8 cellular contexts compared by ENCODE assay signal in genomic region chr7:130669051-130669700, GRCh38. TPM values are rescaled to one million over a fixed set of nuclear protein-coding genes. Genes with fewer than 3 reads are reported as not detected.
DNase-seq lines count a peak whose midpoint lies in the region; ATAC-seq and TF ChIP-seq lines count a peak whose summit lies in the region.

No MANE protein-coding gene starts in this region.

- H3K27ac Mint-ChIP-seq in Caco-2 (ENCODE audit: unreplicated experiment) = no peak overlapping the region
- H3K27ac Mint-ChIP-seq in activated T-helper 2 cell treated with anti-CD3 and anti-CD28 coated beads, Interferon-gamma antibody, Interleukin-2, Interleukin-4, amounts not matched to agents 10 μg/mL and 5 μg/mL and 100 μg/mL, durations not matched to agents 14 hours and 24 hours and 36 hours = no peak overlapping the region

- H3K9ac ChIP-seq in HUES48 (ENCODE audit: low read depth, low read length) = peak overlapping the region; percentile 53

- H3K9me3 ChIP-seq in Caco-2 (no peaks in the 10 kb centered on the region), HUES48 (ENCODE audit: control insufficient read depth, insufficient read depth, low read length) (no peaks in the 10 kb centered on the region), gastrocnemius medialis (no peaks in the 10 kb centered on the region)

- no peak for TF ChIP-seq POLR2A in gastrocnemius medialis (IDR thresholded peaks at IDR 0.05)

- H3K4me1 Mint-ChIP-seq in Caco-2 (ENCODE audit: low read depth, unreplicated experiment) = peaks cover 5% of the 10 kb centered on the region
- peaks cover 19% of the 10 kb centered on the region for H3K4me1 Mint-ChIP-seq in activated T-helper 2 cell treated with anti-CD3 and anti-CD28 coated beads, Interferon-gamma antibody, Interleukin-2, Interleukin-4, amounts not matched to agents 10 μg/mL and 5 μg/mL and 100 μg/mL, durations not matched to agents 14 hours and 24 hours and 36 hours (ENCODE audit: low read depth)

- H3K27ac ChIP-seq in HUES48 (ENCODE audit: low read depth, low read length) (no peak overlapping the region), gastrocnemius medialis (peak overlapping the region; percentile 78 to 91 (median 87))

- ATAC-seq in GM19463 (IDR thresholded peaks at IDR 0.05; ENCODE audit: unreplicated experiment) (peak; percentile 13), left ventricle myocardium superior (peak; percentile 37), gastrocnemius medialis (peak; percentile 35 to 52)

- POLR2A ChIA-PET in Caco-2 (lab: Charles Lee) = no interaction called here

- DNase-seq in Caco-2 (no peak), left ventricle myocardium superior (no peak), gastrocnemius medialis (no peak), HuH-7.5 (ENCODE audit: low spot score) (no peak), occipital lobe (lab: John Stamatoyannopoulos, UW) (no peak)
- no peak for DNase-seq in activated T-helper 2 cell treated with anti-CD3 and anti-CD28 coated beads, Interferon-gamma antibody, Interleukin-2, Interleukin-4, amounts not matched to agents 10 μg/mL and 5 μg/mL and 100 μg/mL, durations not matched to agents 14 hours and 24 hours and 36 hours (ENCODE audit: low spot score)

- H3K4me1 ChIP-seq in Caco-2 (peaks cover 5% of the 10 kb centered on the region; the same call in 1 of the 2 replicates), HUES48 (ENCODE audit: control insufficient read depth, insufficient read depth, low read length) (peaks cover 12% of the 10 kb centered on the region; the same call in 1 of the 2 replicates), gastrocnemius medialis (peaks cover 0 to 7% of the 10 kb centered on the region in 2 donors)

- BruUV-seq in Caco-2 (replicated peaks; lab: Mats Ljungman, UMichigan) = TSS peak; percentile 71

- CTCF ChIA-PET in Caco-2 (lab: Charles Lee) = no interaction called here

- no peaks in the 10 kb centered on the region for H3K27me3 Mint-ChIP-seq in Caco-2 (ENCODE audit: insufficient read depth, unreplicated experiment)
- peaks cover 13% of the 10 kb centered on the region for H3K27me3 Mint-ChIP-seq in activated T-helper 2 cell treated with anti-CD3 and anti-CD28 coated beads, Interferon-gamma antibody, Interleukin-2, Interleukin-4, amounts not matched to agents 10 μg/mL and 5 μg/mL and 100 μg/mL, durations not matched to agents 14 hours and 24 hours and 36 hours (ENCODE audit: low read depth)

- H3K27me3 ChIP-seq in Caco-2 (replicated peaks; ENCODE audit: control insufficient read depth, insufficient read depth, low read length) = no peaks in the 10 kb centered on the region
- peaks cover 5% of the 10 kb centered on the region for H3K27me3 ChIP-seq in HUES48 (ENCODE audit: control insufficient read depth, insufficient read depth, low read length)
- no peaks in the 10 kb centered on the region for H3K27me3 ChIP-seq in gastrocnemius medialis

- H3K9me3 Mint-ChIP-seq in Caco-2 (ENCODE audit: unreplicated experiment) = no peaks in the 10 kb centered on the region
- H3K9me3 Mint-ChIP-seq in activated T-helper 2 cell treated with anti-CD3 and anti-CD28 coated beads, Interferon-gamma antibody, Interleukin-2, Interleukin-4, amounts not matched to agents 10 μg/mL and 5 μg/mL and 100 μg/mL, durations not matched to agents 14 hours and 24 hours and 36 hours = no peaks in the 10 kb centered on the region

- in situ Hi-C loops in gastrocnemius medialis (cut with MboI; ENCODE audit: low sequenced_read_pairs in 4 of 4) = no loop called here

- H3K36me3 ChIP-seq in Caco-2 (ENCODE audit: control insufficient read depth, insufficient read depth, low read length) = no peaks in the 10 kb centered on the region
- peaks cover 19% of the 10 kb centered on the region for H3K36me3 ChIP-seq in HUES48 (ENCODE audit: control insufficient read depth, insufficient read depth, low read length)
- H3K36me3 ChIP-seq in gastrocnemius medialis = no peaks in the 10 kb centered on the region

- TF ChIP-seq CTCF in Caco-2 (IDR thresholded peaks at IDR 0.05; ENCODE audit: insufficient read depth in 1 of 2, low read depth in 1 of 2, low read length in 1 of 2, severe bottlenecking in 1 of 2, unreplicated experiment in 1 of 2) (no peak), gastrocnemius medialis (IDR thresholded peaks at IDR 0.05 in 4 of 5, conservative IDR thresholded peaks at IDR 0.05 in 1 of 5) (no peak)

- H3K4me3 Mint-ChIP-seq in Caco-2 (ENCODE audit: unreplicated experiment) = peak overlapping the region; percentile 84
- peak overlapping the region; percentile 80 for H3K4me3 Mint-ChIP-seq in activated T-helper 2 cell treated with anti-CD3 and anti-CD28 coated beads, Interferon-gamma antibody, Interleukin-2, Interleukin-4, amounts not matched to agents 10 μg/mL and 5 μg/mL and 100 μg/mL, durations not matched to agents 14 hours and 24 hours and 36 hours (ENCODE audit: low read depth)

- H3K36me3 Mint-ChIP-seq in Caco-2 (ENCODE audit: insufficient read depth, unreplicated experiment) = no peaks in the 10 kb centered on the region
- peaks cover 4% of the 10 kb centered on the region for H3K36me3 Mint-ChIP-seq in activated T-helper 2 cell treated with anti-CD3 and anti-CD28 coated beads, Interferon-gamma antibody, Interleukin-2, Interleukin-4, amounts not matched to agents 10 μg/mL and 5 μg/mL and 100 μg/mL, durations not matched to agents 14 hours and 24 hours and 36 hours (ENCODE audit: low read depth)

- intact Hi-C loops in Caco-2 (cut with micrococcal nuclease; ENCODE audit: unreplicated experiment) = no loop called here
- intact Hi-C loops in activated T-helper 2 cell treated with anti-CD3 and anti-CD28 coated beads, Interferon-gamma antibody, Interleukin-2, Interleukin-4, amounts not matched to agents 10 μg/mL and 5 μg/mL and 100 μg/mL, durations not matched to agents 14 hours and 24 hours and 36 hours (cut with micrococcal nuclease) = loop anchor here (5.0 kb wide), 1 partner anchor 597 kb away; the partner anchor contains the start of gene KLHDC10
- intact Hi-C loops in left ventricle myocardium superior (cut with micrococcal nuclease) = no loop called here
- intact Hi-C loops in gastrocnemius medialis (cut with DNase I; ENCODE audit: low total_unique reads) = loop anchor here (2.0 kb wide), 1 partner anchor 598 kb away; the partner anchor contains the start of gene KLHDC10

- peak overlapping the region; percentile 76 for H3K4me3 ChIP-seq in Caco-2 (ENCODE audit: low read depth, low read length)
- peak overlapping the region; percentile 95 for H3K4me3 ChIP-seq in HUES48 (ENCODE audit: low read depth, low read length)
- H3K4me3 ChIP-seq in gastrocnemius medialis = peak overlapping the region; percentile 77 to 90 (median 82)

RNA-seq across cellular contexts. Expression of gene COPG2, which starts 0.6 kb away (rescaled TPM):
- 12.7 and 13.9 TPM in 2 replicates for total RNA-seq in Caco-2 (2022)
- 26.7 and 27.4 TPM in 2 replicates for total RNA-seq in activated T-helper 2 cell treated with anti-CD3 and anti-CD28 coated beads, Interferon-gamma antibody, Interleukin-2, Interleukin-4, amounts not matched to agents 10 μg/mL and 5 μg/mL and 100 μg/mL, durations not matched to agents 14 hours and 24 hours and 36 hours
- 19.2 TPM for total RNA-seq in left ventricle myocardium superior
- 10 to 100 TPM; 12.5 to 15.0 (median 14.0) TPM for total RNA-seq in gastrocnemius medialis
- 60.8 TPM for total RNA-seq in occipital lobe

RNA-seq across cellular contexts. Expression of gene TSGA13, which starts 17.2 kb away (rescaled TPM):
- total RNA-seq in Caco-2 (2022) (not detected in 2 replicates), left ventricle myocardium superior (not detected), gastrocnemius medialis (not detected), occipital lobe (0.16 TPM)
- not detected in 2 replicates for total RNA-seq in activated T-helper 2 cell treated with anti-CD3 and anti-CD28 coated beads, Interferon-gamma antibody, Interleukin-2, Interleukin-4, amounts not matched to agents 10 μg/mL and 5 μg/mL and 100 μg/mL, durations not matched to agents 14 hours and 24 hours and 36 hours

Comparison
In these comparisons a context has a peak if more than half of its experiments do, and no peak if none do; other contexts are left out.
1. intact Hi-C loops: an anchor here in activated T-helper 2 cell treated with anti-CD3 and anti-CD28 coated beads, Interferon-gamma antibody, Interleukin-2, Interleukin-4, amounts not matched to agents 10 μg/mL and 5 μg/mL and 100 μg/mL, durations not matched to agents 14 hours and 24 hours and 36 hours (5.0 kb wide) and gastrocnemius medialis (2.0 kb wide); none called in Caco-2 and left ventricle myocardium superior.